12 cellular contexts compared by ENCODE assay signal in genomic region chr11:67622905-67623304, GRCh38. TPM values are rescaled to one million over a fixed set of nuclear protein-coding genes. Genes with fewer than 3 reads are reported as not detected.
A peak's percentile ranks its signal among the peaks of the same experiment; 100 is the strongest.
DNase-seq lines count a peak whose midpoint lies in the region; ATAC-seq, FAIRE-seq and TF ChIP-seq lines count a peak whose summit lies in the region.
"Not testable (repeated sequence)": the region's sequence is repeated elsewhere in the genome, so short reads cannot be mapped to it uniquely, and the experiment has no call there.
"Had no signal": no experiment of that assay in that cellular context is flagged by ENCODE, and none has a peak within 500 bp of the region (broad histone marks: within the 10 kb centered on the region; RNA-seq: fewer than 3 reads in every experiment).

No MANE protein-coding gene starts in this region.

- DNase-seq in H7; WTC11 (ENCODE audit: low spot score); left ventricle myocardium inferior; gastrocnemius medialis: not testable (repeated sequence)
- peak; percentile 72 for DNase-seq in HepG2 (ENCODE audit: low spot score)

- not testable (repeated sequence) for H3K27me3 ChIP-seq in H7 (ENCODE audit: control insufficient read depth, insufficient read depth, low read length); left ventricle myocardium inferior (ENCODE audit: low read depth); HepG2 (ENCODE audit: control insufficient read depth in 1 of 2, insufficient read depth in 2 of 2, low read length in 2 of 2); gastrocnemius medialis

- H3K36me3 ChIP-seq in H7 (replicated peaks; ENCODE audit: control insufficient read depth, insufficient read depth, low read length); left ventricle myocardium inferior; HepG2 (replicated peaks in 1 of 2; ENCODE audit: control insufficient read depth in 1 of 2, insufficient read depth in 2 of 2, low read length in 2 of 2); gastrocnemius medialis: not testable (repeated sequence)

- POLR2A ChIA-PET in WTC11 (lab: Charles Lee), result not testable (repeated sequence)
- POLR2A ChIA-PET in HepG2 (lab: Yijun Ruan, JAX), result interaction anchor here (1.3 kb wide), 1 partner anchor 9 kb away, joined by 5 read pairs; no protein-coding TSS in a partner anchor

- H3K4me1 ChIP-seq in left ventricle myocardium inferior, gastrocnemius medialis: not testable (repeated sequence)
- H3K4me1 ChIP-seq in HepG2 (ENCODE audit: insufficient read depth, low read length), result peaks cover 22% of the 10 kb centered on the region

- H3K4me3 Mint-ChIP-seq in WTC11 (peak overlapping the region; percentile 93), nephron (peak overlapping the region; percentile 50 to 96 (median 64))

- WGBS in HepG2 (ENCODE audit: low lambda C conversion rate), result 10% methylated on average over 4 of the region's 7 CpGs

- not testable (repeated sequence) for BruUV-seq in HepG2 (replicated peaks; lab: Mats Ljungman, UMichigan)

- ATAC-seq in WTC11, HepG2, gastrocnemius medialis: not testable (repeated sequence)

- H3K4me2 ChIP-seq in HepG2 (ENCODE audit: low read depth, low read length), result peak overlapping the region; percentile 32; the same call in 1 of the 2 replicates

- not testable (repeated sequence) for TF ChIP-seq RAD21 in HepG2 (CRISPR knock-in tag; IDR thresholded peaks at IDR 0.05)

- peaks cover 40% of the 10 kb centered on the region for H3K36me3 Mint-ChIP-seq in WTC11
- H3K36me3 Mint-ChIP-seq in nephron (ENCODE audit: low read depth), result peaks cover 28% of the 10 kb centered on the region

- TF ChIP-seq POLR2A in HepG2 (IDR thresholded peaks at IDR 0.05; ENCODE audit: insufficient read depth in 1 of 2, low read depth in 2 of 2, low read length in 2 of 2); gastrocnemius medialis (IDR thresholded peaks at IDR 0.05): not testable (repeated sequence)

- H3K9me3 ChIP-seq in left ventricle myocardium inferior (replicated peaks); HepG2 (ENCODE audit: low read length); gastrocnemius medialis: not testable (repeated sequence)

- H3K27me3 Mint-ChIP-seq in WTC11 (ENCODE audit: low read depth), result peaks cover 28% of the 10 kb centered on the region
- H3K27me3 Mint-ChIP-seq in nephron (ENCODE audit: low read depth), result not testable (repeated sequence)

- not testable (repeated sequence) for H2AFZ ChIP-seq in HepG2 (ENCODE audit: low read length)

- H3K9ac ChIP-seq in HepG2 (ENCODE audit: insufficient read depth, low read depth, low read length), result not testable (repeated sequence)

- H3K27ac ChIP-seq in left ventricle myocardium inferior (replicated peaks) (peak overlapping the region; percentile 52), HepG2 (ENCODE audit: extremely low read length, insufficient read depth, low read length) (peak overlapping the region; percentile 22), gastrocnemius medialis (peak overlapping the region; percentile 48 to 65 (median 55))

- peak overlapping the region; percentile 1; the same call in 1 of the 2 replicates for H3K4me3 ChIP-seq in H7 (ENCODE audit: insufficient read depth, low read depth, low read length)
- not testable (repeated sequence) for H3K4me3 ChIP-seq in left ventricle myocardium inferior; HepG2 (replicated peaks in 1 of 3; ENCODE audit: insufficient read depth in 1 of 3, low read depth in 2 of 3, low read length in 3 of 3); gastrocnemius medialis

- H3K79me2 ChIP-seq in HepG2 (ENCODE audit: insufficient read depth, low read length), result not testable (repeated sequence)

- H4K20me1 ChIP-seq in HepG2 (ENCODE audit: insufficient read depth, low read length), result not testable (repeated sequence)

- intact Hi-C loops in left ventricle myocardium inferior (cut with micrococcal nuclease); HepG2 (cut with micrococcal nuclease; ENCODE audit: unreplicated experiment); gastrocnemius medialis (cut with DNase I; ENCODE audit: low total_unique reads): not testable (repeated sequence)

- in situ Hi-C loops in HepG2 (cut with HindIII; ENCODE audit: extremely low pct_ligation_motif_present, low pct_unique_long_range_greater_than_20kb); gastrocnemius medialis (cut with MboI; ENCODE audit: low sequenced_read_pairs in 4 of 4): not testable (repeated sequence)

- H3K27ac Mint-ChIP-seq in WTC11, nephron: not testable (repeated sequence)

- CTCF ChIA-PET in WTC11 (lab: Charles Lee), result interaction anchor here (1.9 kb wide), 1 partner anchor 9 kb away, joined by 7 read pairs; no protein-coding TSS in a partner anchor
- CTCF ChIA-PET in HepG2 (lab: Yijun Ruan, JAX; ENCODE audit: low intra/inter-chr PET ratio, low total read pairs), result not testable (repeated sequence)

- TF ChIP-seq EP300 in HepG2 (IDR thresholded peaks at IDR 0.05; ENCODE audit: low read depth in 2 of 2, low read length in 2 of 2); HepG2 (CRISPR knock-in tag; IDR thresholded peaks at IDR 0.05; ENCODE audit: borderline replicate concordance): not testable (repeated sequence)

- not testable (repeated sequence) for TF ChIP-seq CTCF in WTC11 (IDR thresholded peaks at IDR 0.05); left ventricle myocardium inferior (IDR thresholded peaks at IDR 0.05; ENCODE audit: borderline replicate concordance); HepG2 (CRISPR knock-in tag; IDR thresholded peaks at IDR 0.05); nephron (IDR thresholded peaks at IDR 0.05; ENCODE audit: unreplicated experiment in 3 of 3); gastrocnemius medialis (IDR thresholded peaks at IDR 0.05 in 4 of 5, conservative IDR thresholded peaks at IDR 0.05 in 1 of 5)

- H3K4me1 Mint-ChIP-seq in WTC11 (peaks cover 41% of the 10 kb centered on the region), nephron (peaks cover 25% of the 10 kb centered on the region)

- FAIRE-seq in HepG2 (lab: Jason Lieb, UNC), result peak; percentile 12

- peaks cover 10% of the 10 kb centered on the region for H3K9me3 Mint-ChIP-seq in WTC11
- not testable (repeated sequence) for H3K9me3 Mint-ChIP-seq in nephron

RNA-seq across cellular contexts. Expression of gene NUDT8, which starts 6.8 kb away (rescaled TPM):
- 8.1 and 8.7 TPM in 2 replicates for total RNA-seq in H7 (2014; rRNA removed; shearing (Covaris generic))
- total RNA-seq in WTC11 (2021) (7.6 to 8.3 TPM (median 7.8 TPM) in 3 replicates), left ventricle myocardium inferior (102 TPM), HepG2 (2016; rRNA removed; fragmentation: Illumina TruSeq; extraction: Trizol) (18.0 and 25.8 TPM in 2 replicates), gastrocnemius medialis (10 to 100 TPM; 23.3 to 42.4 (median 36.2) TPM)
- total RNA-seq in HepG2 (2016; cell fraction: cytosol; rRNA removed; fragmentation: Illumina TruSeq; extraction: Trizol; ENCODE audit: low read depth), result 20.3 and 23.2 TPM in 2 replicates
- 15.4 and 25.8 TPM in 2 replicates for total RNA-seq in HepG2 (2016; cell fraction: insoluble cytoplasmic fraction; rRNA removed; fragmentation: Illumina TruSeq; extraction: Trizol)
- total RNA-seq in HepG2 (2016; cell fraction: membrane; rRNA removed; fragmentation: Illumina TruSeq; extraction: Trizol), result 20.1 and 24.5 TPM in 2 replicates
- total RNA-seq in HepG2 (2016; cell fraction: nucleus; rRNA removed; fragmentation: Illumina TruSeq; extraction: Trizol), result 14.1 and 16.1 TPM in 2 replicates
- polyA plus RNA-seq in HepG2 (2011; rRNA removed), result 6.7 and 7.8 TPM in 2 replicates
- 4.9 and 12.5 TPM in 2 replicates for polyA plus RNA-seq in HepG2 (2011; cell fraction: cytosol; rRNA removed)
- 38.1 and 38.7 TPM in 2 replicates for polyA plus RNA-seq in HepG2 (2011; cell fraction: nucleus; rRNA removed)
- 13.5 and 13.9 TPM in 2 replicates for polyA plus RNA-seq in HepG2 (2012)
- polyA plus RNA-seq in HepG2 (2016; cell fraction: cytosol; fragmentation: Illumina TruSeq; extraction: Trizol; ENCODE audit: low read depth), result 26.1 and 30.7 TPM in 2 replicates
- 20.3 and 26.5 TPM in 2 replicates for polyA plus RNA-seq in HepG2 (2016; cell fraction: insoluble cytoplasmic fraction; fragmentation: Illumina TruSeq; extraction: Trizol; ENCODE audit: low read depth)
- 20.2 and 22.8 TPM in 2 replicates for polyA plus RNA-seq in HepG2 (2016; cell fraction: membrane; fragmentation: Illumina TruSeq; extraction: Trizol; ENCODE audit: low read depth)
- polyA plus RNA-seq in HepG2 (2016; cell fraction: nucleus; fragmentation: Illumina TruSeq; extraction: Trizol; ENCODE audit: insufficient read depth, low read depth), result 27.4 and 28.8 TPM in 2 replicates
- polyA minus RNA-seq in HepG2 (2011; rRNA and poly(A)+ RNA removed; ENCODE audit: low replicate concordance), result 11.2 and 17.2 TPM in 2 replicates
- polyA minus RNA-seq in HepG2 (2011; cell fraction: cytosol; rRNA and poly(A)+ RNA removed), result 5.1 and 6.1 TPM in 2 replicates
- 11.8 and 16.4 TPM in 2 replicates for polyA minus RNA-seq in HepG2 (2011; cell fraction: nucleus; rRNA and poly(A)+ RNA removed)

RNA-seq across cellular contexts. Expression of gene NDUFV1, which starts 16.2 kb away (rescaled TPM):
- 302 and 350 TPM in 2 replicates for total RNA-seq in H7 (2014; rRNA removed; shearing (Covaris generic))
- total RNA-seq in WTC11 (2021) (201 to 231 TPM (median 213 TPM) in 3 replicates), left ventricle myocardium inferior (640 TPM), HepG2 (2016; rRNA removed; fragmentation: Illumina TruSeq; extraction: Trizol) (137 and 140 TPM in 2 replicates), gastrocnemius medialis (100 to 1,000 TPM; 306 to 608 (median 365) TPM)
- 56.4 and 57.7 TPM in 2 replicates for total RNA-seq in HepG2 (2016; cell fraction: cytosol; rRNA removed; fragmentation: Illumina TruSeq; extraction: Trizol; ENCODE audit: low read depth)
- total RNA-seq in HepG2 (2016; cell fraction: insoluble cytoplasmic fraction; rRNA removed; fragmentation: Illumina TruSeq; extraction: Trizol), result 130 and 141 TPM in 2 replicates
- total RNA-seq in HepG2 (2016; cell fraction: membrane; rRNA removed; fragmentation: Illumina TruSeq; extraction: Trizol), result 58.9 and 72.8 TPM in 2 replicates
- 73.7 and 87.9 TPM in 2 replicates for total RNA-seq in HepG2 (2016; cell fraction: nucleus; rRNA removed; fragmentation: Illumina TruSeq; extraction: Trizol)
- polyA plus RNA-seq in HepG2 (2011; rRNA removed), result 88.9 and 92.4 TPM in 2 replicates
- polyA plus RNA-seq in HepG2 (2011; cell fraction: cytosol; rRNA removed), result 80.9 and 124 TPM in 2 replicates
- polyA plus RNA-seq in HepG2 (2011; cell fraction: nucleus; rRNA removed), result 241 and 294 TPM in 2 replicates
- polyA plus RNA-seq in HepG2 (2012), result 86.7 and 89.4 TPM in 2 replicates
- polyA plus RNA-seq in HepG2 (2016; cell fraction: cytosol; fragmentation: Illumina TruSeq; extraction: Trizol; ENCODE audit: low read depth), result 41.2 and 47.2 TPM in 2 replicates
- 109 and 121 TPM in 2 replicates for polyA plus RNA-seq in HepG2 (2016; cell fraction: insoluble cytoplasmic fraction; fragmentation: Illumina TruSeq; extraction: Trizol; ENCODE audit: low read depth)
- 38.1 and 45.1 TPM in 2 replicates for polyA plus RNA-seq in HepG2 (2016; cell fraction: membrane; fragmentation: Illumina TruSeq; extraction: Trizol; ENCODE audit: low read depth)
- 169 and 179 TPM in 2 replicates for polyA plus RNA-seq in HepG2 (2016; cell fraction: nucleus; fragmentation: Illumina TruSeq; extraction: Trizol; ENCODE audit: insufficient read depth, low read depth)
- polyA minus RNA-seq in HepG2 (2011; rRNA and poly(A)+ RNA removed; ENCODE audit: low replicate concordance), result 124 and 164 TPM in 2 replicates
- 50.1 and 58.7 TPM in 2 replicates for polyA minus RNA-seq in HepG2 (2011; cell fraction: cytosol; rRNA and poly(A)+ RNA removed)
- 52.5 and 56.4 TPM in 2 replicates for polyA minus RNA-seq in HepG2 (2011; cell fraction: nucleus; rRNA and poly(A)+ RNA removed)

RNA-seq across cellular contexts. Expression of gene TBX10, which starts 16.7 kb away (rescaled TPM):
- total RNA-seq in H7 (2014; rRNA removed; shearing (Covaris generic)), result 0.07 TPM in 1 of 2 replicates, not detected in the other
- total RNA-seq in WTC11 (2021) (0.21 TPM in 1 of 3 replicates, not detected in the others), left ventricle myocardium inferior (0.14 TPM), HepG2 (2016; rRNA removed; fragmentation: Illumina TruSeq; extraction: Trizol) (0.17 and 0.27 TPM in 2 replicates), gastrocnemius medialis (not detected)
- not detected in 2 replicates for total RNA-seq in HepG2 (2016; cell fraction: cytosol; rRNA removed; fragmentation: Illumina TruSeq; extraction: Trizol; ENCODE audit: low read depth)
- total RNA-seq in HepG2 (2016; cell fraction: insoluble cytoplasmic fraction; rRNA removed; fragmentation: Illumina TruSeq; extraction: Trizol), result 0.15 and 0.45 TPM in 2 replicates
- total RNA-seq in HepG2 (2016; cell fraction: membrane; rRNA removed; fragmentation: Illumina TruSeq; extraction: Trizol), result 0.15 and 0.28 TPM in 2 replicates
- total RNA-seq in HepG2 (2016; cell fraction: nucleus; rRNA removed; fragmentation: Illumina TruSeq; extraction: Trizol), result 0.25 and 0.31 TPM in 2 replicates
- polyA plus RNA-seq in HepG2 (2011; rRNA removed), result 1.7 and 3.1 TPM in 2 replicates
- polyA plus RNA-seq in HepG2 (2011; cell fraction: cytosol; rRNA removed), result 1.5 and 2.1 TPM in 2 replicates
- 2.4 and 3.7 TPM in 2 replicates for polyA plus RNA-seq in HepG2 (2011; cell fraction: nucleus; rRNA removed)
- 1.1 and 4.1 TPM in 2 replicates for polyA plus RNA-seq in HepG2 (2012)
- 0.36 and 0.74 TPM in 2 replicates for polyA plus RNA-seq in HepG2 (2016; cell fraction: cytosol; fragmentation: Illumina TruSeq; extraction: Trizol; ENCODE audit: low read depth)
- 0.87 and 1.3 TPM in 2 replicates for polyA plus RNA-seq in HepG2 (2016; cell fraction: insoluble cytoplasmic fraction; fragmentation: Illumina TruSeq; extraction: Trizol; ENCODE audit: low read depth)
- 0.65 and 0.89 TPM in 2 replicates for polyA plus RNA-seq in HepG2 (2016; cell fraction: membrane; fragmentation: Illumina TruSeq; extraction: Trizol; ENCODE audit: low read depth)
- 0.82 and 1.00 TPM in 2 replicates for polyA plus RNA-seq in HepG2 (2016; cell fraction: nucleus; fragmentation: Illumina TruSeq; extraction: Trizol; ENCODE audit: insufficient read depth, low read depth)
- 0.72 TPM in 1 of 2 replicates, not detected in the other for polyA minus RNA-seq in HepG2 (2011; rRNA and poly(A)+ RNA removed; ENCODE audit: low replicate concordance)
- 0.62 and 1.3 TPM in 2 replicates for polyA minus RNA-seq in HepG2 (2011; cell fraction: cytosol; rRNA and poly(A)+ RNA removed)
- 0.26 TPM in 1 of 2 replicates, not detected in the other for polyA minus RNA-seq in HepG2 (2011; cell fraction: nucleus; rRNA and poly(A)+ RNA removed)
- total RNA-seq: A673; CD4-positive, alpha-beta memory T cell; Daoy; GM23248 had no signal
- polyA plus RNA-seq: AG04450; CD14-positive monocyte; CD4-positive, alpha-beta memory T cell; GM23248 had no signal

RNA-seq across cellular contexts. Expression of gene ACY3, which starts 27.6 kb away (rescaled TPM):
- not detected in 2 replicates for total RNA-seq in H7 (2014; rRNA removed; shearing (Covaris generic))
- total RNA-seq in WTC11 (2021) (0.27 TPM in 1 of 3 replicates, not detected in the others), left ventricle myocardium inferior (not detected), HepG2 (2016; rRNA removed; fragmentation: Illumina TruSeq; extraction: Trizol) (3.3 and 3.4 TPM in 2 replicates), gastrocnemius medialis (not detected)
- 1.1 and 1.2 TPM in 2 replicates for total RNA-seq in HepG2 (2016; cell fraction: cytosol; rRNA removed; fragmentation: Illumina TruSeq; extraction: Trizol; ENCODE audit: low read depth)
- total RNA-seq in HepG2 (2016; cell fraction: insoluble cytoplasmic fraction; rRNA removed; fragmentation: Illumina TruSeq; extraction: Trizol), result 3.4 and 4.0 TPM in 2 replicates
- 1.5 and 1.9 TPM in 2 replicates for total RNA-seq in HepG2 (2016; cell fraction: membrane; rRNA removed; fragmentation: Illumina TruSeq; extraction: Trizol)
- total RNA-seq in HepG2 (2016; cell fraction: nucleus; rRNA removed; fragmentation: Illumina TruSeq; extraction: Trizol), result 1.6 and 1.7 TPM in 2 replicates
- polyA plus RNA-seq in HepG2 (2011; rRNA removed), result 3.7 and 7.6 TPM in 2 replicates
- 3.7 and 4.0 TPM in 2 replicates for polyA plus RNA-seq in HepG2 (2011; cell fraction: cytosol; rRNA removed)
- polyA plus RNA-seq in HepG2 (2011; cell fraction: nucleus; rRNA removed), result 8.6 and 13.6 TPM in 2 replicates
- polyA plus RNA-seq in HepG2 (2012), result 3.9 and 4.4 TPM in 2 replicates
- polyA plus RNA-seq in HepG2 (2016; cell fraction: cytosol; fragmentation: Illumina TruSeq; extraction: Trizol; ENCODE audit: low read depth), result 0.75 and 1.2 TPM in 2 replicates
- 3.5 and 4.2 TPM in 2 replicates for polyA plus RNA-seq in HepG2 (2016; cell fraction: insoluble cytoplasmic fraction; fragmentation: Illumina TruSeq; extraction: Trizol; ENCODE audit: low read depth)
- polyA plus RNA-seq in HepG2 (2016; cell fraction: membrane; fragmentation: Illumina TruSeq; extraction: Trizol; ENCODE audit: low read depth), result 1.7 and 1.9 TPM in 2 replicates
- 6.5 and 6.8 TPM in 2 replicates for polyA plus RNA-seq in HepG2 (2016; cell fraction: nucleus; fragmentation: Illumina TruSeq; extraction: Trizol; ENCODE audit: insufficient read depth, low read depth)
- 3.0 TPM in 1 of 2 replicates, not detected in the other for polyA minus RNA-seq in HepG2 (2011; rRNA and poly(A)+ RNA removed; ENCODE audit: low replicate concordance)
- polyA minus RNA-seq in HepG2 (2011; cell fraction: cytosol; rRNA and poly(A)+ RNA removed), result 2.1 and 2.2 TPM in 2 replicates
- 0.90 and 1.1 TPM in 2 replicates for polyA minus RNA-seq in HepG2 (2011; cell fraction: nucleus; rRNA and poly(A)+ RNA removed)
- total RNA-seq: A673; CD4-positive, alpha-beta memory T cell; Daoy; GM23248 had no signal
- polyA plus RNA-seq: AG04450, GM23248 had no signal

RNA-seq across cellular contexts. Expression of gene GSTP1, which starts 39.3 kb away (rescaled TPM):
- 2,691 and 2,979 TPM in 2 replicates for total RNA-seq in H7 (2014; rRNA removed; shearing (Covaris generic))
- 1,404 to 1,452 TPM (median 1,412 TPM) in 3 replicates for total RNA-seq in WTC11 (2021)
- total RNA-seq in left ventricle myocardium inferior, result 313 TPM
- not detected in 2 replicates for total RNA-seq in HepG2 (2016; rRNA removed; fragmentation: Illumina TruSeq; extraction: Trizol)
- not detected in 2 replicates for total RNA-seq in HepG2 (2016; cell fraction: cytosol; rRNA removed; fragmentation: Illumina TruSeq; extraction: Trizol; ENCODE audit: low read depth)
- not detected in 2 replicates for total RNA-seq in HepG2 (2016; cell fraction: insoluble cytoplasmic fraction; rRNA removed; fragmentation: Illumina TruSeq; extraction: Trizol)
- total RNA-seq in HepG2 (2016; cell fraction: membrane; rRNA removed; fragmentation: Illumina TruSeq; extraction: Trizol), result not detected in 2 replicates
- not detected in 2 replicates for total RNA-seq in HepG2 (2016; cell fraction: nucleus; rRNA removed; fragmentation: Illumina TruSeq; extraction: Trizol)
- polyA plus RNA-seq in HepG2 (2011; rRNA removed), result 0.33 TPM in 1 of 2 replicates, not detected in the other
- polyA plus RNA-seq in HepG2 (2011; cell fraction: cytosol; rRNA removed), result 0.27 and 0.32 TPM in 2 replicates
- 0.35 and 0.42 TPM in 2 replicates for polyA plus RNA-seq in HepG2 (2011; cell fraction: nucleus; rRNA removed)
- polyA plus RNA-seq in HepG2 (2012), result not detected in 2 replicates
- not detected in 2 replicates for polyA plus RNA-seq in HepG2 (2016; cell fraction: cytosol; fragmentation: Illumina TruSeq; extraction: Trizol; ENCODE audit: low read depth)
- polyA plus RNA-seq in HepG2 (2016; cell fraction: insoluble cytoplasmic fraction; fragmentation: Illumina TruSeq; extraction: Trizol; ENCODE audit: low read depth), result not detected in 2 replicates
- polyA plus RNA-seq in HepG2 (2016; cell fraction: membrane; fragmentation: Illumina TruSeq; extraction: Trizol; ENCODE audit: low read depth), result not detected in 2 replicates
- polyA plus RNA-seq in HepG2 (2016; cell fraction: nucleus; fragmentation: Illumina TruSeq; extraction: Trizol; ENCODE audit: insufficient read depth, low read depth), result not detected in 2 replicates
- polyA minus RNA-seq in HepG2 (2011; rRNA and poly(A)+ RNA removed; ENCODE audit: low replicate concordance), result 3.7 and 5.0 TPM in 2 replicates
- not detected in 2 replicates for polyA minus RNA-seq in HepG2 (2011; cell fraction: cytosol; rRNA and poly(A)+ RNA removed)
- not detected in 2 replicates for polyA minus RNA-seq in HepG2 (2011; cell fraction: nucleus; rRNA and poly(A)+ RNA removed)
- 100 to 1,000 TPM; 316 to 866 (median 549) TPM for total RNA-seq in gastrocnemius medialis
